In the genomic region with DNA sequence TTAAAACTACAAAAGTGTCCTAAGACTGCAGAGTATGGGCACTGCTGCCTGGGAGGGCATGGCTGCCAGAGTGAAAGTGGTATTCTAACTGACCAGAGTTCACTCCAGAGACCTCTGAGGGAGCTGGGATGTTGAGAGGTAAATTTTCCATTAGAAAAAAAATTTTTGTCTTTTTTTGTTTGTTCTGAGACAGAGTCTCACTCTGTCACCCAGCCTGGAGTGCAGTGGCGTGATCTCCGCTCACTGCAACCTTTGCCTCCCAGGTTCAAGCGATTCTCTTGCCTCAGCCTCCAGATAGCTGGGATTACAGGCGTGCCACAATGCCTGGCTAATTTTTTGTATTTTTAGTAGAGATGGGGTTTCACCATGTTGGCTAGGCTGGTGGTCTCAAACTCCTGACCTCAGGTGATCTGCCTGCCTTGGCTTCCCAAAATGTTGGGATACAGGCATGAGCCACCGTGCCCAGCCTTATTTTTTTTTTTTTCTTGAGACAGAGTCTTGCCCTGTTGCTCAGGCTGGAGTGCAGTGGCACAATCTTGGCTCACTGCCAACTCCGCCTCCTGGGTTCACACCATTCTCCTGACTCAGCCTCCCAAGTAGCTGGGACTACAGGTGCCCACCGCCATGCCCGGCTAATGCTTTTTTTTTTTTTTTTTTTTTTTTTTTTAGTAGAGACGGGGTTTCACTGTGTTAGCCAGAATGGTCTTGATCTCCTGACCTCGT, we compare ENCODE assay signal across 7 cellular contexts. TPM values are rescaled to one million over a fixed set of nuclear protein-coding genes. Genes with fewer than 3 reads are reported as not detected.
DNase-seq lines count a peak whose midpoint lies in the region; ATAC-seq, FAIRE-seq and TF ChIP-seq lines count a peak whose summit lies in the region.
"Not testable (repeated sequence)": the region's sequence is repeated elsewhere in the genome, so short reads cannot be mapped to it uniquely, and the experiment has no call there.

No MANE protein-coding gene starts in this region.

- not testable (repeated sequence) for H3K9me3 Mint-ChIP-seq in activated CD4-positive, alpha-beta T cell treated with anti-CD3 and anti-CD28 coated beads for 36 hours (ENCODE audit: low read depth)

- H3K27me3 Mint-ChIP-seq in activated CD4-positive, alpha-beta T cell treated with anti-CD3 and anti-CD28 coated beads for 36 hours: not testable (repeated sequence)

- not testable (repeated sequence) for H3K4me1 Mint-ChIP-seq in activated CD4-positive, alpha-beta T cell treated with anti-CD3 and anti-CD28 coated beads for 36 hours

- H3K27me3 ChIP-seq in Peyer's patch; colonic mucosa; left lung; lower lobe of right lung (ENCODE audit: low read depth); small intestine (ENCODE audit: control insufficient read depth in 2 of 2, insufficient read depth in 2 of 2, low read length in 2 of 2): not testable (repeated sequence)

- not testable (repeated sequence) for TF ChIP-seq POLR2A in Peyer's patch (IDR thresholded peaks at IDR 0.05)

- H3K4me3 Mint-ChIP-seq in activated CD4-positive, alpha-beta T cell treated with anti-CD3 and anti-CD28 coated beads for 36 hours: not testable (repeated sequence)

- H3K36me3 Mint-ChIP-seq in activated CD4-positive, alpha-beta T cell treated with anti-CD3 and anti-CD28 coated beads for 36 hours (ENCODE audit: low read depth): not testable (repeated sequence)

- not testable (repeated sequence) for H3K4me1 ChIP-seq in HEK293 (ENCODE audit: control insufficient read depth, insufficient read depth, low read length); Peyer's patch; colonic mucosa; small intestine (ENCODE audit: control insufficient read depth in 2 of 2, insufficient read depth in 1 of 2, low read depth in 1 of 2, low read length in 1 of 2)
- H3K4me1 ChIP-seq in left lung: peaks cover 1 to 15% of the 10 kb centered on the region in 2 donors
- H3K4me1 ChIP-seq in lower lobe of right lung: peaks cover 11% of the 10 kb centered on the region

- not testable (repeated sequence) for H3K9me3 ChIP-seq in HEK293 (ENCODE audit: control insufficient read depth, insufficient read depth, low read depth, low read length); Peyer's patch; colonic mucosa; left lung; lower lobe of right lung; small intestine (ENCODE audit: control insufficient read depth, low read depth)

- POLR2A ChIA-PET in HEK293 (lab: Yijun Ruan, JAX): interaction anchor here (1.7 to 3.5 kb wide), 2 partner anchors 16 to 18 kb away, joined by 5 to 15 read pairs; partner anchors contain the start of gene PLXNB2
- POLR2A ChIA-PET in activated CD4-positive, alpha-beta T cell treated with anti-CD3 and anti-CD28 coated beads for 36 hours (lab: Charles Lee): not testable (repeated sequence)

- not testable (repeated sequence) for ATAC-seq in activated CD4-positive, alpha-beta T cell treated with anti-CD3 and anti-CD28 coated beads for 36 hours; left lung; lower lobe of right lung

- FAIRE-seq in small intestine (lab: Jason Lieb, UNC): not testable (repeated sequence)

- H3K9ac ChIP-seq in colonic mucosa (ENCODE audit: low read depth in 2 of 2, low read length in 2 of 2): not testable (repeated sequence)

- H3K27ac Mint-ChIP-seq in activated CD4-positive, alpha-beta T cell treated with anti-CD3 and anti-CD28 coated beads for 36 hours: not testable (repeated sequence)

- not testable (repeated sequence) for TF ChIP-seq CTCF in HEK293 (tag by site-specific recombination; IDR thresholded peaks at IDR 0.05); Peyer's patch (IDR thresholded peaks at IDR 0.05); colonic mucosa (IDR thresholded peaks at IDR 0.05); left lung (IDR thresholded peaks at IDR 0.05); lower lobe of right lung (IDR thresholded peaks at IDR 0.05)

- H3K27ac ChIP-seq in HEK293 (ENCODE audit: extremely low read depth, low read depth, low read length); colonic mucosa; left lung; lower lobe of right lung; small intestine (ENCODE audit: low read depth in 1 of 2, low read length in 1 of 2): not testable (repeated sequence)
- peak overlapping the region in 1 of 4 donors; percentile 35 for H3K27ac ChIP-seq in Peyer's patch

- H3K36me3 ChIP-seq in HEK293 (ENCODE audit: control insufficient read depth in 2 of 2, insufficient read depth in 1 of 2, low read length in 2 of 2); Peyer's patch; colonic mucosa; left lung; lower lobe of right lung; small intestine (ENCODE audit: control insufficient read depth in 2 of 2, insufficient read depth in 2 of 2, low read length in 2 of 2): not testable (repeated sequence)

- CTCF ChIA-PET in HEK293 (lab: Yijun Ruan, JAX): interaction anchor here (0.8 to 1.5 kb wide), 4 partner anchors 11 to 81 kb away, joined by 4 to 6 read pairs (median 6); no protein-coding TSS in a partner anchor
- CTCF ChIA-PET in activated CD4-positive, alpha-beta T cell treated with anti-CD3 and anti-CD28 coated beads for 36 hours (lab: Charles Lee): interaction anchor here (0.7 to 1.2 kb wide), 3 partner anchors 9 to 43 kb away, joined by 3 read pairs; no protein-coding TSS in a partner anchor

- intact Hi-C loops in activated CD4-positive, alpha-beta T cell treated with anti-CD3 and anti-CD28 coated beads for 36 hours (cut with DNase I, micrococcal nuclease); colonic mucosa (cut with DNase I): not testable (repeated sequence)
- intact Hi-C loops in left lung (cut with DNase I): loop anchor here (10.0 kb wide), 1 partner anchor 48 kb away; the partner anchor contains the start of gene MAPK11 (in 2 of the 2)
- intact Hi-C loops in lower lobe of right lung (cut with DNase I): loop anchor here (10.0 kb wide), 1 partner anchor 48 kb away; the partner anchor contains the start of gene MAPK11

- WGBS in small intestine, 3 donors: 46 to 79% (median 55%) methylated on average over 8 to 10 of the region's 10 CpGs

- DNase-seq in Peyer's patch: peak in 2 of 3 donors; percentile 65 to 79
- peak; percentile 34 for DNase-seq in activated CD4-positive, alpha-beta T cell treated with anti-CD3 and anti-CD28 coated beads for 36 hours
- DNase-seq in colonic mucosa: peak; percentile 44
- peak; percentile 33 to 63 for DNase-seq in left lung
- peak; percentile 65 for DNase-seq in lower lobe of right lung
- peak; percentile 50 for DNase-seq in small intestine

- not testable (repeated sequence) for H3K4me3 ChIP-seq in HEK293 (ENCODE audit: low read depth, low read length); Peyer's patch; colonic mucosa; left lung; lower lobe of right lung; small intestine (ENCODE audit: low read depth in 1 of 2, low read length in 2 of 2)

TF ChIP-seq in HEK293, 187 proteins besides CTCF, POLR2A, EP300 and RAD21 (continues in another document):
- TF ChIP-seq, protein P1, sequence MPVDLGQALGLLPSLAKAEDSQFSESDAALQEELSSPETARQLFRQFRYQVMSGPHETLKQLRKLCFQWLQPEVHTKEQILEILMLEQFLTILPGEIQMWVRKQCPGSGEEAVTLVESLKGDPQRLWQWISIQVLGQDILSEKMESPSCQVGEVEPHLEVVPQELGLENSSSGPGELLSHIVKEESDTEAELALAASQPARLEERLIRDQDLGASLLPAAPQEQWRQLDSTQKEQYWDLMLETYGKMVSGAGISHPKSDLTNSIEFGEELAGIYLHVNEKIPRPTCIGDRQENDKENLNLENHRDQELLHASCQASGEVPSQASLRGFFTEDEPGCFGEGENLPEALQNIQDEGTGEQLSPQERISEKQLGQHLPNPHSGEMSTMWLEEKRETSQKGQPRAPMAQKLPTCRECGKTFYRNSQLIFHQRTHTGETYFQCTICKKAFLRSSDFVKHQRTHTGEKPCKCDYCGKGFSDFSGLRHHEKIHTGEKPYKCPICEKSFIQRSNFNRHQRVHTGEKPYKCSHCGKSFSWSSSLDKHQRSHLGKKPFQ (tag by site-specific recombination; IDR thresholded peaks at IDR 0.05): peak; percentile 97

RNA-seq across cellular contexts. Expression of gene DENND6B, which starts 4.3 kb away (rescaled TPM):
- 10 to 100 TPM in 1 of 4 donors, 1 to 10 TPM in 3; 5.4 to 14.9 (median 6.3) TPM for total RNA-seq in Peyer's patch
- 1 to 10 TPM; 2.8 TPM for total RNA-seq in activated CD4-positive, alpha-beta T cell treated with anti-CD3 and anti-CD28 coated beads for 36 hours
- 1 to 10 TPM; 2.4 to 4.0 TPM for total RNA-seq in colonic mucosa
- 1 to 10 TPM; 7.3 to 8.2 TPM for total RNA-seq in left lung
- total RNA-seq in lower lobe of right lung: 14.4 TPM
- polyA plus RNA-seq in small intestine: 1 to 10 TPM; 1.9 to 2.7 (median 2.2) TPM

RNA-seq across cellular contexts. Expression of gene PLXNB2, which starts 15.1 kb away (rescaled TPM):
- total RNA-seq in Peyer's patch (100 to 1,000 TPM; 182 to 597 (median 307) TPM), colonic mucosa (100 to 1,000 TPM; 270 to 339 TPM), left lung (100 to 1,000 TPM; 237 to 391 TPM), lower lobe of right lung (256 TPM)
- 1 to 10 TPM; 5.5 to 6.3 TPM for total RNA-seq in activated CD4-positive, alpha-beta T cell treated with anti-CD3 and anti-CD28 coated beads for 36 hours
- polyA plus RNA-seq in small intestine: 100 to 1,000 TPM in 2 of 3 donors, 10 to 100 TPM in 1; 80.2 to 179 (median 110) TPM

RNA-seq across cellular contexts. Expression of gene PPP6R2, which starts 20.6 kb away (rescaled TPM):
- total RNA-seq in Peyer's patch (100 to 1,000 TPM in 2 of 4 donors, 10 to 100 TPM in 2; 82.8 to 201 (median 111) TPM), colonic mucosa (10 to 100 TPM; 34.1 to 55.9 TPM), left lung (10 to 100 TPM; 41.5 to 53.0 TPM), lower lobe of right lung (52.5 TPM)
- 10 to 100 TPM; 37.3 to 39.5 TPM for total RNA-seq in activated CD4-positive, alpha-beta T cell treated with anti-CD3 and anti-CD28 coated beads for 36 hours
- polyA plus RNA-seq in small intestine: 10 to 100 TPM; 28.6 to 41.2 (median 38.2) TPM

RNA-seq across cellular contexts. Expression of gene MAPK11, which starts 52.4 kb away (rescaled TPM):
- 10 to 100 TPM in 1 of 4 donors, 1 to 10 TPM in 2, not detected in 1; 2.0 to 14.0 (median 2.5) TPM for total RNA-seq in Peyer's patch
- total RNA-seq in activated CD4-positive, alpha-beta T cell treated with anti-CD3 and anti-CD28 coated beads for 36 hours: 10 to 100 TPM; 11.6 to 13.6 TPM
- 1 to 10 TPM; 1.3 to 1.9 TPM for total RNA-seq in colonic mucosa
- 10 to 100 TPM; 10.3 to 15.1 TPM for total RNA-seq in left lung
- total RNA-seq in lower lobe of right lung: 13.1 TPM
- 1 to 10 TPM in 2 of 3 donors, not detected in 1; 2.4 to 7.9 TPM for polyA plus RNA-seq in small intestine

Comparison
In these comparisons a context has a peak if more than half of its experiments do, and no peak if none do; other contexts are left out.
1. RNA of gene PLXNB2, which starts 15.1 kb away (total RNA-seq): 237 to 391 TPM in left lung, 270 to 339 TPM in colonic mucosa, 182 to 597 TPM in Peyer's patch and 256 TPM in lower lobe of right lung (single experiment); 5.5 to 6.3 TPM in activated CD4-positive, alpha-beta T cell treated with anti-CD3 and anti-CD28 coated beads for 36 hours; every median in the first group is over 10 times any median in the second.
2. Peak in every context shown above with its lines, with median percentiles within 50 percentile points of each other: DNase-seq.